Comparison of ENCODE assay signal across 9 cellular contexts in genomic region chr11:31798057-31799035, GRCh38. TPM values are rescaled to one million over a fixed set of nuclear protein-coding genes. Genes with fewer than 3 reads are reported as not detected.
DNase-seq lines count a peak whose midpoint lies in the region; ATAC-seq, FAIRE-seq and TF ChIP-seq lines count a peak whose summit lies in the region.
"Had no signal": no experiment of that assay in that cellular context is flagged by ENCODE, and none has a peak within 500 bp of the region (broad histone marks: within the 10 kb centered on the region; RNA-seq: fewer than 3 reads in every experiment).

No MANE protein-coding gene starts in this region.

- no peaks in the 10 kb centered on the region for H4K20me1 ChIP-seq in PC-9 (ENCODE audit: insufficient read depth)

- ATAC-seq in activated CD8-positive, alpha-beta T cell treated with anti-CD3 and anti-CD28 coated beads for 36 hours, result peak; percentile 45
- ATAC-seq in GM21390 (IDR thresholded peaks at IDR 0.05; ENCODE audit: unreplicated experiment), result no peak

- intact Hi-C loops in activated CD8-positive, alpha-beta T cell treated with anti-CD3 and anti-CD28 coated beads for 36 hours (cut with micrococcal nuclease), result no loop called here
- intact Hi-C loops in PC-9 (cut with micrococcal nuclease; ENCODE audit: unreplicated experiment), result no loop called here

- H3K27ac ChIP-seq in PC-9, result no peak overlapping the region

- H3K9me3 ChIP-seq in iPS-15b (ENCODE audit: control insufficient read depth, insufficient read depth, low read length) (no peaks in the 10 kb centered on the region), PC-9 (ENCODE audit: insufficient read depth, low read depth) (no peaks in the 10 kb centered on the region)

- H3K79me2 ChIP-seq in PC-9 (ENCODE audit: low read depth), result no peaks in the 10 kb centered on the region

- peaks cover 5% of the 10 kb centered on the region for H3K4me1 ChIP-seq in iPS-15b (ENCODE audit: control insufficient read depth, insufficient read depth, low read length)
- no peaks in the 10 kb centered on the region for H3K4me1 ChIP-seq in PC-9 (replicated peaks; ENCODE audit: insufficient read depth)

- peaks cover 74% of the 10 kb centered on the region for H3K27me3 Mint-ChIP-seq in activated CD8-positive, alpha-beta T cell treated with anti-CD3 and anti-CD28 coated beads for 36 hours

- peaks cover 5% of the 10 kb centered on the region for H3K9me3 Mint-ChIP-seq in activated CD8-positive, alpha-beta T cell treated with anti-CD3 and anti-CD28 coated beads for 36 hours

- no peak overlapping the region for H3K9ac ChIP-seq in iPS-15b (ENCODE audit: low read depth, low read length)

- H3K36me3 ChIP-seq in iPS-15b (ENCODE audit: control insufficient read depth, insufficient read depth, low read length), result no peaks in the 10 kb centered on the region
- H3K36me3 ChIP-seq in PC-9 (ENCODE audit: low read depth), result peaks cover 29% of the 10 kb centered on the region

- peak; percentile 10 for DNase-seq in stimulated activated CD4-positive, alpha-beta T cell treated with anti-CD3 and anti-CD28 coated beads, Interleukin-15, amount 100 ng/mL, for 24 hours
- DNase-seq in stimulated activated CD4-positive, alpha-beta T cell treated with anti-CD3 and anti-CD28 coated beads, Interleukin-4, amount 100 ng/mL, for 24 hours, result no peak
- DNase-seq in activated CD8-positive, alpha-beta T cell treated with anti-CD3 and anti-CD28 coated beads for 36 hours, result no peak
- DNase-seq in frontal cortex (ENCODE audit: low spot score in 2 of 2), result no peak
- no peak for DNase-seq in GF-D8 (lab: John Stamatoyannopoulos, UW)
- no peak for DNase-seq in PC-9
- DNase-seq: KG1 had no signal

- TF ChIP-seq CTCF in activated CD8-positive, alpha-beta T cell treated with anti-CD3 and anti-CD28 coated beads for 36 hours (IDR thresholded peaks at IDR 0.05), result no peak
- no peak for TF ChIP-seq CTCF in PC-9 (conservative IDR thresholded peaks at IDR 0.05)

- H3F3A ChIP-seq in PC-9 (ENCODE audit: insufficient read depth, low read depth), result no peaks in the 10 kb centered on the region

- POLR2A ChIA-PET in activated CD8-positive, alpha-beta T cell treated with anti-CD3 and anti-CD28 coated beads for 36 hours (lab: Charles Lee), result interaction anchor here (1.0 kb wide), 1 partner anchor 1645 kb away, joined by 3 read pairs; no protein-coding TSS in a partner anchor
- POLR2A ChIA-PET in PC-9 (lab: Charles Lee; ENCODE audit: unreplicated experiment), result no interaction called here

- no peak overlapping the region for H2AFZ ChIP-seq in PC-9

- H3K4me1 Mint-ChIP-seq in activated CD8-positive, alpha-beta T cell treated with anti-CD3 and anti-CD28 coated beads for 36 hours (ENCODE audit: low read depth), result peaks cover 21% of the 10 kb centered on the region

- H3K27ac Mint-ChIP-seq in activated CD8-positive, alpha-beta T cell treated with anti-CD3 and anti-CD28 coated beads for 36 hours, result no peak overlapping the region

- H3K4me2 ChIP-seq in PC-9, result no peak overlapping the region

- no peaks in the 10 kb centered on the region for H3K9me2 ChIP-seq in PC-9 (ENCODE audit: insufficient read depth)

- peak overlapping the region; percentile 67 for H3K4me3 ChIP-seq in iPS-15b (ENCODE audit: low read depth, low read length)
- no peak overlapping the region for H3K4me3 ChIP-seq in PC-9

- peaks cover 9% of the 10 kb centered on the region for H3K36me3 Mint-ChIP-seq in activated CD8-positive, alpha-beta T cell treated with anti-CD3 and anti-CD28 coated beads for 36 hours (ENCODE audit: low read depth)

- H3K27me3 ChIP-seq in iPS-15b (ENCODE audit: control insufficient read depth, insufficient read depth, low read length), result peaks cover 98% of the 10 kb centered on the region
- no peaks in the 10 kb centered on the region for H3K27me3 ChIP-seq in PC-9 (ENCODE audit: insufficient read depth, low read depth)

- no TSS peak for BruUV-seq in PC-9 (replicated peaks; lab: Mats Ljungman, UMichigan)

- CTCF ChIA-PET in activated CD8-positive, alpha-beta T cell treated with anti-CD3 and anti-CD28 coated beads for 36 hours (lab: Charles Lee), result interaction anchor here (1.3 to 1.4 kb wide), 2 partner anchors 10 to 157 kb away, joined by 3 read pairs; no protein-coding TSS in a partner anchor
- CTCF ChIA-PET in PC-9 (lab: Charles Lee), result no interaction called here

- H3K4me3 Mint-ChIP-seq in activated CD8-positive, alpha-beta T cell treated with anti-CD3 and anti-CD28 coated beads for 36 hours, result no peak overlapping the region

- no peak for FAIRE-seq in frontal cortex (lab: Jason Lieb, UNC)

RNA-seq across cellular contexts. Expression of gene PAX6, which starts 12.8 kb away (rescaled TPM):
- total RNA-seq in activated CD8-positive, alpha-beta T cell treated with anti-CD3 and anti-CD28 coated beads for 36 hours, result not detected
- total RNA-seq in frontal cortex, result 11.4 TPM
- total RNA-seq in PC-9 (2021), result 19.8 and 29.0 TPM in 2 replicates

Comparison
In these comparisons a context has a peak if more than half of its experiments do, and no peak if none do; other contexts are left out.
1. RNA of gene PAX6, which starts 12.8 kb away (total RNA-seq): 19.8 to 29.0 TPM in PC-9 and 11.4 TPM in frontal cortex (single experiment); not detected in activated CD8-positive, alpha-beta T cell treated with anti-CD3 and anti-CD28 coated beads for 36 hours; every median in the first group is over 10 times any median in the second.